Comparison of ENCODE assay signal across 8 cellular contexts in the genomic region with DNA sequence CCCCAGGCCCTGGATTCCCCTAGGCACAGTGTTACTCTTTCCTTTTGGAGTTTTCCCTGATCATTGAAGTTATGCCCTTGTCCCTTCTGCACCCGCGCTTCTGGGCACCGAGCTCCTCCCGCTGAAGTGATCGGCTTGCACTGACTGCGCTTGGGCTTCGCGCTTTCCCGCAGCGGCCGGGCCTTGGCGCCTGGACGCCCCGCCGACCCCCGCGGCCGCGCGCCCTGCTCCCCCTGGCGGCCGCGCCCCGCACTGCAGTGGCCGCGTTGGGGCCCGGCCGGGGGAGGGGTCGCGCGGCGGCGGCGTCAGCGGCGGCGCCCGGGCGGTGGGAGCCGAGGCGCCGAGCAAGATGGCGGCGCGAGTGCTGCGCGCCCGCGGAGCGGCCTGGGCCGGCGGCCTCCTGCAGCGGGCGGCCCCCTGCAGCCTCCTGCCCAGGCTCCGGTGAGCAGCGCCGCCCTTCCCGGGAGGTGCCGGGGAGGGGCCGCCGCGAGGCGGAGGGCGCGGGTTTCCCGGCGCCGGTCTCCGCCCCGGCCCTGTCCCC. TPM values are rescaled to one million over a fixed set of nuclear protein-coding genes. Genes with fewer than 3 reads are reported as not detected.
DNase-seq lines count a peak whose midpoint lies in the region; ATAC-seq and TF ChIP-seq lines count a peak whose summit lies in the region.

A gene (plus strand): TSS at position 325 of the 541 bp plus-strand sequence. CDS start 25 bp downstream, at position 350.

- H3K9me3 ChIP-seq in endocrine pancreas (ENCODE audit: control insufficient read depth, low read length) (no peaks in the 10 kb centered on the region), mesodermal cell (ENCODE audit: control insufficient read depth, low read length) (no peaks in the 10 kb centered on the region)

- H3K4me3 ChIP-seq in endocrine pancreas (ENCODE audit: control insufficient read depth, insufficient read depth, low read length) (peak within 1 kb of the TSS; percentile 55), mesodermal cell (ENCODE audit: extremely low read depth, insufficient read depth, low read length, poor library complexity, severe bottlenecking) (peak within 1 kb of the TSS; percentile 62)

- H3K36me3 ChIP-seq in endocrine pancreas (ENCODE audit: control insufficient read depth, insufficient read depth, low read length): no peaks in the 10 kb centered on the region
- peaks cover 22% of the 10 kb centered on the region for H3K36me3 ChIP-seq in mesodermal cell (ENCODE audit: control insufficient read depth, insufficient read depth, low read length)

- DNase-seq in C1 segment of cervical spinal cord (lab: John Stamatoyannopoulos, UW) (peak in 12 of 14 donors; percentile 28 to 86 (median 60)), NCI-H526 (lab: John Stamatoyannopoulos, UW) (peak; percentile 23 to 84)
- peak; percentile 86 for DNase-seq in activated CD8-positive, alpha-beta memory T cell treated with anti-CD3 and anti-CD28 coated beads for 24 hours
- DNase-seq in stimulated activated CD8-positive, alpha-beta memory T cell treated with anti-CD3 and anti-CD28 coated beads, Interleukin-2, amount 100 ng/mL, for 1 hour (ENCODE audit: low read depth in 2 of 2): peak; percentile 25 to 32

- peak within 1 kb of the TSS; percentile 65 for H3K9ac ChIP-seq in endocrine pancreas (ENCODE audit: control insufficient read depth, insufficient read depth, low read length)

- peak; percentile 80 for ATAC-seq in HG03159 (IDR thresholded peaks at IDR 0.05; ENCODE audit: unreplicated experiment)

- WGBS in mesodermal cell (ENCODE audit: insufficient coverage in 2 of 2), 2 experiments: 1% methylated on average over 49 to 62 of the region's 70 CpGs

- peak; percentile 88 for TF ChIP-seq POLR2A in GM18951 (IDR thresholded peaks at IDR 0.05; ENCODE audit: extremely low read depth, insufficient read depth, insufficient read length)

- no peaks in the 10 kb centered on the region for H3K27me3 ChIP-seq in endocrine pancreas (ENCODE audit: control insufficient read depth, insufficient read depth, low read length)

- H3K4me1 ChIP-seq in endocrine pancreas (ENCODE audit: control insufficient read depth, insufficient read depth, low read length): no peaks in the 10 kb centered on the region
- no peaks in the 10 kb centered on the region for H3K4me1 ChIP-seq in mesodermal cell (ENCODE audit: control insufficient read depth, insufficient read depth, low read length, poor library complexity, severe bottlenecking)

- peak within 1 kb of the TSS; percentile 82 for H3K27ac ChIP-seq in mesodermal cell (ENCODE audit: low read depth, low read length, severe bottlenecking)

- in situ Hi-C loops in GM18951 (cut with MboI; ENCODE audit: low sequenced_read_pairs, unreplicated experiment): loop anchor here (25.0 kb wide), 2 partner anchors 327 to 677 kb away; no protein-coding TSS in a partner anchor

RNA-seq across cellular contexts. Expression of the gene that starts here (rescaled TPM):
- polyA plus RNA-seq in mesodermal cell (2013, experiment 1 of 2): 65.1 TPM
- 72.4 TPM for polyA plus RNA-seq in mesodermal cell (2013, experiment 2 of 2)

Comparison
In these comparisons a context has a peak if more than half of its experiments do, and no peak if none do; other contexts are left out.
1. Peak in every context shown above with its lines: DNase-seq, ATAC-seq, H3K4me3 ChIP-seq and H3K27ac ChIP-seq.
2. DNase-seq: peak in every context shown above with its lines; median percentile 86 in activated CD8-positive, alpha-beta memory T cell treated with anti-CD3 and anti-CD28 coated beads for 24 hours; 60 in C1 segment of cervical spinal cord; 54 in NCI-H526; 28 in stimulated activated CD8-positive, alpha-beta memory T cell treated with anti-CD3 and anti-CD28 coated beads, Interleukin-2, amount 100 ng/mL, for 1 hour.